In genomic region chr2:140855471-140855870, GRCh38 we compare ENCODE assay signal across 35 cellular contexts.
"Had no signal": no experiment of that assay in that cellular context is flagged by ENCODE, and none has a peak within 500 bp of the region (broad histone marks: within the 10 kb centered on the region; RNA-seq: fewer than 3 reads in every experiment).

No MANE protein-coding gene starts in this region.

- H3K27me3 ChIP-seq: adrenal gland, body of pancreas, brain microvascular endothelial cell, breast epithelium had no signal

- H3K27me3 Mint-ChIP-seq: activated B cell treated with CpG ODN at 0.5 μM for 24 hours; activated CD4-positive, alpha-beta memory T cell treated with anti-CD3 and anti-CD28 coated beads for 36 hours; activated CD4-positive, alpha-beta T cell treated with anti-CD3 and anti-CD28 coated beads, Interleukin-2, amount 10 ng/mL, durations not matched to agents 24 days and 14 days; activated CD8-positive, alpha-beta T cell treated with anti-CD3 and anti-CD28 coated beads for 36 hours; activated naive CD8-positive, alpha-beta T cell treated with anti-CD3 and anti-CD28 coated beads for 36 hours; activated T-helper 17 cell treated with anti-CD3 and anti-CD28 coated beads, Interleukin-2, amount 50 U/mL, for 72 hours had no signal

- H3K9me3 ChIP-seq: body of pancreas, breast epithelium had no signal

- DNase-seq: activated B cell treated with CpG ODN at 0.5 μM for 24 hours; activated CD4-positive, alpha-beta memory T cell treated with anti-CD3 and anti-CD28 coated beads for 36 hours; activated CD4-positive, alpha-beta T cell treated with anti-CD3 and anti-CD28 coated beads for 4 hours; activated CD4-positive, alpha-beta T cell treated with anti-CD3 and anti-CD28 coated beads, Interleukin-2, amount 10 ng/mL, durations not matched to agents 24 days and 14 days; activated CD4-positive, alpha-beta T cell treated with anti-CD3 and anti-CD28 coated beads, Interleukin-2, amount 50 U/mL, for 1 hour; activated CD4-positive, alpha-beta T cell treated with anti-CD3 and anti-CD28 coated beads, Interleukin-2, amount 50 U/mL, for 4 hours; activated CD4-positive, CD25-positive, alpha-beta regulatory T cell treated with anti-CD3 and anti-CD28 coated beads, Interleukin-2, amount 50 U/mL, for 72 hours; activated CD8-positive, alpha-beta memory T cell treated with anti-CD3 and anti-CD28 coated beads, Interleukin-2, amount 50 U/mL, for 4 hours; activated CD8-positive, alpha-beta T cell treated with anti-CD3 and anti-CD28 coated beads for 36 hours; activated effector memory CD4-positive, alpha-beta T cell treated with anti-CD3 and anti-CD28 coated beads, Interleukin-2, amount 50 U/mL, for 16 hours; activated gamma-delta T cell treated with Interleukin-2 at 50 U/mL for 16 hours; activated naive CD4-positive, alpha-beta T cell; activated naive CD4-positive, alpha-beta T cell treated with anti-CD3 and anti-CD28 coated beads for 36 hours; activated naive CD4-positive, alpha-beta T cell treated with anti-CD3 and anti-CD28 coated beads, Interleukin-2, amount 50 U/mL, for 16 hours; activated naive CD8-positive, alpha-beta T cell treated with anti-CD3 and anti-CD28 coated beads for 36 hours; activated T-cell treated with anti-CD3 and anti-CD28 coated beads for 4 hours; activated T-cell treated with anti-CD3 and anti-CD28 coated beads, Interleukin-2, amount 50 U/mL, for 1 hour; activated T-cell treated with anti-CD3 and anti-CD28 coated beads, Interleukin-2, amount 50 U/mL, for 4 hours; activated T-cell treated with anti-CD3 and anti-CD28 coated beads, Interleukin-2, amount 50 U/mL, for 72 hours; adrenal gland; amniotic stem cell; aorta; body of pancreas; brain microvascular endothelial cell; central memory CD4-positive, alpha-beta T cell; T-helper 1 cell; T-helper 2 cell; T-helper 9 cell had no signal

- H3K27ac ChIP-seq: adrenal gland, body of pancreas, brain microvascular endothelial cell, breast epithelium, VCaP had no signal

- H3K4me1 Mint-ChIP-seq: activated B cell treated with CpG ODN at 0.5 μM for 24 hours; activated CD4-positive, alpha-beta T cell treated with anti-CD3 and anti-CD28 coated beads, Interleukin-2, amount 10 ng/mL, durations not matched to agents 24 days and 14 days; activated naive CD8-positive, alpha-beta T cell treated with anti-CD3 and anti-CD28 coated beads for 36 hours; activated T-helper 17 cell treated with anti-CD3 and anti-CD28 coated beads, Interleukin-2, amount 50 U/mL, for 72 hours had no signal

- ATAC-seq: activated CD8-positive, alpha-beta T cell treated with anti-CD3 and anti-CD28 coated beads for 36 hours; activated naive CD4-positive, alpha-beta T cell treated with anti-CD3 and anti-CD28 coated beads, Interleukin-2, amount 50 U/mL, for 72 hours; activated T-cell treated with anti-CD3 and anti-CD28 coated beads, Interleukin-2, amount 50 U/mL, for 4 hours; activated T-cell treated with anti-CD3 and anti-CD28 coated beads, Interleukin-2, amount 50 U/mL, for 72 hours; activated T-helper 17 cell treated with anti-CD3 and anti-CD28 coated beads, Interleukin-2, amount 50 U/mL, for 72 hours; body of pancreas had no signal

- H3K4me1 ChIP-seq: adrenal gland, body of pancreas, breast epithelium had no signal

- H3K9me3 Mint-ChIP-seq: activated CD4-positive, alpha-beta T cell treated with anti-CD3 and anti-CD28 coated beads, Interleukin-2, amount 10 ng/mL, durations not matched to agents 24 days and 14 days; activated T-helper 1 cell treated with anti-CD3 and anti-CD28 coated beads, Interleukin-12 subunit alpha, Interleukin-12 subunit beta, Interleukin-2, Interleukin-4 antibody, amounts not matched to agents 30 ng/mL and 10 ng/mL and 1 ng/mL, durations not matched to agents 14 hours and 24 hours and 36 hours; T-helper 1 cell treated with Interleukin-12 subunit alpha and Interleukin-12 subunit beta and Interleukin-4 antibody, amounts not matched to agents 30 μg/mL and 1 μg/mL, for 36 hours had no signal

- H3K27ac Mint-ChIP-seq: activated B cell treated with CpG ODN at 0.5 μM for 24 hours; activated CD4-positive, alpha-beta memory T cell treated with anti-CD3 and anti-CD28 coated beads for 36 hours; activated CD4-positive, alpha-beta T cell treated with anti-CD3 and anti-CD28 coated beads, Interleukin-2, amount 10 ng/mL, durations not matched to agents 24 days and 14 days; activated CD8-positive, alpha-beta T cell treated with anti-CD3 and anti-CD28 coated beads for 36 hours; activated naive CD4-positive, alpha-beta T cell treated with anti-CD3 and anti-CD28 coated beads for 36 hours; activated naive CD4-positive, alpha-beta T cell treated with anti-CD3 and anti-CD28 coated beads, Interleukin-2, amount 50 U/mL, for 72 hours; activated naive CD8-positive, alpha-beta T cell treated with anti-CD3 and anti-CD28 coated beads for 36 hours; activated T-cell treated with anti-CD3 and anti-CD28 coated beads, Interleukin-2, amount 50 U/mL, for 72 hours; activated T-helper 1 cell treated with anti-CD3 and anti-CD28 coated beads, Interleukin-12 subunit alpha, Interleukin-12 subunit beta, Interleukin-2, Interleukin-4 antibody, amounts not matched to agents 30 ng/mL and 10 ng/mL and 1 ng/mL, durations not matched to agents 14 hours and 24 hours and 36 hours; activated T-helper 17 cell treated with anti-CD3 and anti-CD28 coated beads, Interleukin-2, amount 50 U/mL, for 72 hours; T-helper 1 cell treated with Interleukin-12 subunit alpha and Interleukin-12 subunit beta and Interleukin-4 antibody, amounts not matched to agents 30 μg/mL and 1 μg/mL, for 36 hours; T-helper 2 cell treated with Interferon-gamma antibody and Interleukin-4, amounts not matched to agents 5 μg/mL and 100 μg/mL, for 36 hours had no signal

- H3K4me3 ChIP-seq: adrenal gland, body of pancreas, breast epithelium had no signal

- H3K4me3 Mint-ChIP-seq: activated B cell treated with CpG ODN at 0.5 μM for 24 hours; activated CD4-positive, alpha-beta memory T cell treated with anti-CD3 and anti-CD28 coated beads for 36 hours; activated CD4-positive, alpha-beta T cell treated with anti-CD3 and anti-CD28 coated beads, Interleukin-2, amount 10 ng/mL, durations not matched to agents 24 days and 14 days; activated CD8-positive, alpha-beta T cell treated with anti-CD3 and anti-CD28 coated beads for 36 hours; activated naive CD4-positive, alpha-beta T cell treated with anti-CD3 and anti-CD28 coated beads for 36 hours; activated naive CD8-positive, alpha-beta T cell treated with anti-CD3 and anti-CD28 coated beads for 36 hours; activated T-cell treated with anti-CD3 and anti-CD28 coated beads, Interleukin-2, amount 50 U/mL, for 4 hours; activated T-cell treated with anti-CD3 and anti-CD28 coated beads, Interleukin-2, amount 50 U/mL, for 72 hours; activated T-helper 1 cell treated with anti-CD3 and anti-CD28 coated beads, Interleukin-12 subunit alpha, Interleukin-12 subunit beta, Interleukin-2, Interleukin-4 antibody, amounts not matched to agents 30 ng/mL and 10 ng/mL and 1 ng/mL, durations not matched to agents 14 hours and 24 hours and 36 hours; activated T-helper 17 cell treated with anti-CD3 and anti-CD28 coated beads, Interleukin-2, amount 50 U/mL, for 72 hours; T-helper 1 cell treated with Interleukin-12 subunit alpha and Interleukin-12 subunit beta and Interleukin-4 antibody, amounts not matched to agents 30 μg/mL and 1 μg/mL, for 36 hours; T-helper 2 cell treated with Interferon-gamma antibody and Interleukin-4, amounts not matched to agents 5 μg/mL and 100 μg/mL, for 36 hours had no signal

- H3K36me3 Mint-ChIP-seq: activated CD4-positive, alpha-beta memory T cell treated with anti-CD3 and anti-CD28 coated beads for 36 hours; activated naive CD4-positive, alpha-beta T cell treated with anti-CD3 and anti-CD28 coated beads, Interleukin-2, amount 50 U/mL, for 72 hours; activated naive CD8-positive, alpha-beta T cell treated with anti-CD3 and anti-CD28 coated beads for 36 hours had no signal

- H3K36me3 ChIP-seq: adrenal gland, brain microvascular endothelial cell, breast epithelium had no signal
